ENCODE assay signal across 1 cellular context in the genomic region with DNA sequence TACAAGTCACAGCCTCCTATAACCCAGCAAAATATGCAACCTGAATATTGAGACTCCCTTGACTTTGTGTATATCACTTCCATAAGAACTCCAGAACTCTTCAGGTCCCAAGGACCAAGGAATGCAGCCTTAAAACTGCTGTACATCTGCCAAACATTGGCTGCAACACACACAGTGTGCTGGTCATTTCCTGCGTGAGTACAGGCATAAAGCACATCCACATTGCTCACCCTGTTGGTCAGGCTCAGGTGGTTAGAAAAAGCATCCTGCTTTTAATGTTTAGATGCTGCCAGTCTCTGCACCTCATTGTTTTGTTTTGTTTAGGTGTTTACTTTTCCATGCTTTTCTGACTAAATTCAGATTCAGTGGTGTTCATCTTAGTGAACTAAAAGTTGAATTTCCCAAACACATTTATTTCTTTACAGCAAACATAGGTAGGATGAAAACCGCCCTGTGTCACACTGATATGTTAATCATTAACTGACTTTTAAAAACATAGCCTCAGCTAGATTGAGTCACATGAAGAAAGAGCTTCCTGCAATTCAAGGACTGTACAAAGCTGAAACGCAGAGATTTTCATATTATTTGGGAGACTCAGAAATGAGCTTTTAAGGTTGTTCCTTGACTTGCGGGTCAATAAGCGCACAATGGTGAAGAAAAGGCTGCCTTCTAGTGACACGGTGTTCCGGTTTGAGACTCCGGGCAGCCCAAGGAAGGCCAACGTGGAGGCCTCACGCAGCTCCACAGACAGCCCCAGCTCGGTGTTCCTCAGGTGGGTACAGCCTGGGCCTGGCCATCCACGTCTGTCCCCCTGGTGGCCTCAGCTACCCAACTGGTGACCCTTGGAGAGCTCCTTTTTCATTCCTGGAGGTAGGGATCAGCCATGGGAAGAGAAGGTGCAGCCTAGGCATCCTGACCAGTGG.
TF ChIP-seq lines count a peak whose summit lies in the region.

No MANE protein-coding gene starts in this region.

TF ChIP-seq in HepG2, 621 proteins besides CTCF, POLR2A, EP300 and RAD21 (continued from another document and continues in another):
- TF ChIP-seq ZNF577 (CRISPR knock-in tag; IDR thresholded peaks at IDR 0.05; ENCODE audit: borderline replicate concordance, low read depth) (0 out of 2 replicates have a peak, but pooled peaks have one; percentile 64), MED8 (CRISPR knock-in tag; IDR thresholded peaks at IDR 0.05; ENCODE audit: insufficient replicate concordance) (no peak), KLF11 (CRISPR knock-in tag; IDR thresholded peaks at IDR 0.05) (no peak), FIP1L1 (IDR thresholded peaks at IDR 0.05; ENCODE audit: borderline replicate concordance, insufficient read depth, low read depth, low read length) (no peak), ONECUT2 (CRISPR knock-in tag; IDR thresholded peaks at IDR 0.05) (no peak), SIX1 (CRISPR knock-in tag; IDR thresholded peaks at IDR 0.05; ENCODE audit: borderline replicate concordance) (peak; percentile 44; the same call in 1 of the 2 replicates), DMAP1 (CRISPR knock-in tag; IDR thresholded peaks at IDR 0.05) (peak; percentile 56; the same call in 1 of the 2 replicates), ISX (CRISPR knock-in tag; conservative IDR thresholded peaks at IDR 0.05) (no peak), CAMTA2 (CRISPR knock-in tag; IDR thresholded peaks at IDR 0.05; ENCODE audit: borderline replicate concordance) (no peak), ZFP36L1 (CRISPR knock-in tag; IDR thresholded peaks at IDR 0.05) (0 out of 2 replicates have a peak, but pooled peaks have one; percentile 42), PHF5A (CRISPR knock-in tag; IDR thresholded peaks at IDR 0.05; ENCODE audit: low read depth, unreplicated experiment) (no peak), ZNF674 (CRISPR knock-in tag; IDR thresholded peaks at IDR 0.05; ENCODE audit: low read depth) (no peak), ESRRA (CRISPR knock-in tag; IDR thresholded peaks at IDR 0.05; ENCODE audit: low read depth) (0 out of 2 replicates have a peak, but pooled peaks have one; percentile 29), RFXAP (CRISPR knock-in tag; IDR thresholded peaks at IDR 0.05; ENCODE audit: borderline replicate concordance) (no peak), MTF2 (CRISPR knock-in tag; IDR thresholded peaks at IDR 0.05; ENCODE audit: borderline replicate concordance) (no peak), ZNF331 (CRISPR knock-in tag; IDR thresholded peaks at IDR 0.05) (peak; percentile 58; the same call in 1 of the 2 replicates), HNRNPLL (IDR thresholded peaks at IDR 0.05; ENCODE audit: low read depth, low read length, poor library complexity, severe bottlenecking) (no peak), EHMT2 (IDR thresholded peaks at IDR 0.05; ENCODE audit: borderline replicate concordance, low read depth, low read length) (no peak), ZNF274 (CRISPR knock-in tag; IDR thresholded peaks at IDR 0.05) (0 out of 2 replicates have a peak, but pooled peaks have one; percentile 31), ZNF772 (CRISPR knock-in tag; IDR thresholded peaks at IDR 0.05) (0 out of 2 replicates have a peak, but pooled peaks have one; percentile 26), TCF7L2 (IDR thresholded peaks at IDR 0.05; ENCODE audit: low read depth, low read length) (no peak), KMT2B (CRISPR knock-in tag; IDR thresholded peaks at IDR 0.05) (peak; percentile 33; the same call in 1 of the 2 replicates)
- TF ChIP-seq, protein P1, sequence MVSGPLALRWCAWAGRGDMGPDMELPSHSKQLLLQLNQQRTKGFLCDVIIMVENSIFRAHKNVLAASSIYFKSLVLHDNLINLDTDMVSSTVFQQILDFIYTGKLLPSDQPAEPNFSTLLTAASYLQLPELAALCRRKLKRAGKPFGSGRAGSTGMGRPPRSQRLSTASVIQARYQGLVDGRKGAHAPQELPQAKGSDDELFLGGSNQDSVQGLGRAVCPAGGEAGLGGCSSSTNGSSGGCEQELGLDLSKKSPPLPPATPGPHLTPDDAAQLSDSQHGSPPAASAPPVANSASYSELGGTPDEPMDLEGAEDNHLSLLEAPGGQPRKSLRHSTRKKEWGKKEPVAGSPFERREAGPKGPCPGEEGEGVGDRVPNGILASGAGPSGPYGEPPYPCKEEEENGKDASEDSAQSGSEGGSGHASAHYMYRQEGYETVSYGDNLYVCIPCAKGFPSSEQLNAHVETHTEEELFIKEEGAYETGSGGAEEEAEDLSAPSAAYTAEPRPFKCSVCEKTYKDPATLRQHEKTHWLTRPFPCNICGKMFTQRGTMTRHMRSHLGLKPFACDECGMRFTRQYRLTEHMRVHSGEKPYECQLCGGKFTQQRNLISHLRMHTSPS (CRISPR knock-in tag; IDR thresholded peaks at IDR 0.05; ENCODE audit: low read depth), result no peak
- TF ChIP-seq, protein P2, sequence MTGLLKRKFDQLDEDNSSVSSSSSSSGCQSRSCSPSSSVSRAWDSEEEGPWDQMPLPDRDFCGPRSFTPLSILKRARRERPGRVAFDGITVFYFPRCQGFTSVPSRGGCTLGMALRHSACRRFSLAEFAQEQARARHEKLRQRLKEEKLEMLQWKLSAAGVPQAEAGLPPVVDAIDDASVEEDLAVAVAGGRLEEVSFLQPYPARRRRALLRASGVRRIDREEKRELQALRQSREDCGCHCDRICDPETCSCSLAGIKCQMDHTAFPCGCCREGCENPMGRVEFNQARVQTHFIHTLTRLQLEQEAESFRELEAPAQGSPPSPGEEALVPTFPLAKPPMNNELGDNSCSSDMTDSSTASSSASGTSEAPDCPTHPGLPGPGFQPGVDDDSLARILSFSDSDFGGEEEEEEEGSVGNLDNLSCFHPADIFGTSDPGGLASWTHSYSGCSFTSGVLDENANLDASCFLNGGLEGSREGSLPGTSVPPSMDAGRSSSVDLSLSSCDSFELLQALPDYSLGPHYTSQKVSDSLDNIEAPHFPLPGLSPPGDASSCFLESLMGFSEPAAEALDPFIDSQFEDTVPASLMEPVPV (CRISPR knock-in tag; IDR thresholded peaks at IDR 0.05), result peak; percentile 64; the same call in 1 of the 2 replicates
- TF ChIP-seq, protein P3, sequence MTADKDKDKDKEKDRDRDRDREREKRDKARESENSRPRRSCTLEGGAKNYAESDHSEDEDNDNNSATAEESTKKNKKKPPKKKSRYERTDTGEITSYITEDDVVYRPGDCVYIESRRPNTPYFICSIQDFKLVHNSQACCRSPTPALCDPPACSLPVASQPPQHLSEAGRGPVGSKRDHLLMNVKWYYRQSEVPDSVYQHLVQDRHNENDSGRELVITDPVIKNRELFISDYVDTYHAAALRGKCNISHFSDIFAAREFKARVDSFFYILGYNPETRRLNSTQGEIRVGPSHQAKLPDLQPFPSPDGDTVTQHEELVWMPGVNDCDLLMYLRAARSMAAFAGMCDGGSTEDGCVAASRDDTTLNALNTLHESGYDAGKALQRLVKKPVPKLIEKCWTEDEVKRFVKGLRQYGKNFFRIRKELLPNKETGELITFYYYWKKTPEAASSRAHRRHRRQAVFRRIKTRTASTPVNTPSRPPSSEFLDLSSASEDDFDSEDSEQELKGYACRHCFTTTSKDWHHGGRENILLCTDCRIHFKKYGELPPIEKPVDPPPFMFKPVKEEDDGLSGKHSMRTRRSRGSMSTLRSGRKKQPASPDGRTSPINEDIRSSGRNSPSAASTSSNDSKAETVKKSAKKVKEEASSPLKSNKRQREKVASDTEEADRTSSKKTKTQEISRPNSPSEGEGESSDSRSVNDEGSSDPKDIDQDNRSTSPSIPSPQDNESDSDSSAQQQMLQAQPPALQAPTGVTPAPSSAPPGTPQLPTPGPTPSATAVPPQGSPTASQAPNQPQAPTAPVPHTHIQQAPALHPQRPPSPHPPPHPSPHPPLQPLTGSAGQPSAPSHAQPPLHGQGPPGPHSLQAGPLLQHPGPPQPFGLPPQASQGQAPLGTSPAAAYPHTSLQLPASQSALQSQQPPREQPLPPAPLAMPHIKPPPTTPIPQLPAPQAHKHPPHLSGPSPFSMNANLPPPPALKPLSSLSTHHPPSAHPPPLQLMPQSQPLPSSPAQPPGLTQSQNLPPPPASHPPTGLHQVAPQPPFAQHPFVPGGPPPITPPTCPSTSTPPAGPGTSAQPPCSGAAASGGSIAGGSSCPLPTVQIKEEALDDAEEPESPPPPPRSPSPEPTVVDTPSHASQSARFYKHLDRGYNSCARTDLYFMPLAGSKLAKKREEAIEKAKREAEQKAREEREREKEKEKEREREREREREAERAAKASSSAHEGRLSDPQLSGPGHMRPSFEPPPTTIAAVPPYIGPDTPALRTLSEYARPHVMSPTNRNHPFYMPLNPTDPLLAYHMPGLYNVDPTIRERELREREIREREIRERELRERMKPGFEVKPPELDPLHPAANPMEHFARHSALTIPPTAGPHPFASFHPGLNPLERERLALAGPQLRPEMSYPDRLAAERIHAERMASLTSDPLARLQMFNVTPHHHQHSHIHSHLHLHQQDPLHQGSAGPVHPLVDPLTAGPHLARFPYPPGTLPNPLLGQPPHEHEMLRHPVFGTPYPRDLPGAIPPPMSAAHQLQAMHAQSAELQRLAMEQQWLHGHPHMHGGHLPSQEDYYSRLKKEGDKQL (CRISPR knock-in tag; IDR thresholded peaks at IDR 0.05; ENCODE audit: low read depth), result 0 out of 2 replicates have a peak, but pooled peaks have one; percentile 1
- TF ChIP-seq, protein P4, sequence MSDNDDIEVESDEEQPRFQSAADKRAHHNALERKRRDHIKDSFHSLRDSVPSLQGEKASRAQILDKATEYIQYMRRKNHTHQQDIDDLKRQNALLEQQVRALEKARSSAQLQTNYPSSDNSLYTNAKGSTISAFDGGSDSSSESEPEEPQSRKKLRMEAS (IDR thresholded peaks at IDR 0.05), result peak; percentile 51; the same call in 1 of the 2 replicates
- TF ChIP-seq, protein P5, sequence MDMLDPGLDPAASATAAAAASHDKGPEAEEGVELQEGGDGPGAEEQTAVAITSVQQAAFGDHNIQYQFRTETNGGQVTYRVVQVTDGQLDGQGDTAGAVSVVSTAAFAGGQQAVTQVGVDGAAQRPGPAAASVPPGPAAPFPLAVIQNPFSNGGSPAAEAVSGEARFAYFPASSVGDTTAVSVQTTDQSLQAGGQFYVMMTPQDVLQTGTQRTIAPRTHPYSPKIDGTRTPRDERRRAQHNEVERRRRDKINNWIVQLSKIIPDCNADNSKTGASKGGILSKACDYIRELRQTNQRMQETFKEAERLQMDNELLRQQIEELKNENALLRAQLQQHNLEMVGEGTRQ (IDR thresholded peaks at IDR 0.05; ENCODE audit: low read depth, low read length), result no peak
- TF ChIP-seq, protein P5 (CRISPR knock-in tag; IDR thresholded peaks at IDR 0.05; ENCODE audit: borderline replicate concordance), result no peak; the same call in 1 of the 2 replicates
- TF ChIP-seq, protein P6, sequence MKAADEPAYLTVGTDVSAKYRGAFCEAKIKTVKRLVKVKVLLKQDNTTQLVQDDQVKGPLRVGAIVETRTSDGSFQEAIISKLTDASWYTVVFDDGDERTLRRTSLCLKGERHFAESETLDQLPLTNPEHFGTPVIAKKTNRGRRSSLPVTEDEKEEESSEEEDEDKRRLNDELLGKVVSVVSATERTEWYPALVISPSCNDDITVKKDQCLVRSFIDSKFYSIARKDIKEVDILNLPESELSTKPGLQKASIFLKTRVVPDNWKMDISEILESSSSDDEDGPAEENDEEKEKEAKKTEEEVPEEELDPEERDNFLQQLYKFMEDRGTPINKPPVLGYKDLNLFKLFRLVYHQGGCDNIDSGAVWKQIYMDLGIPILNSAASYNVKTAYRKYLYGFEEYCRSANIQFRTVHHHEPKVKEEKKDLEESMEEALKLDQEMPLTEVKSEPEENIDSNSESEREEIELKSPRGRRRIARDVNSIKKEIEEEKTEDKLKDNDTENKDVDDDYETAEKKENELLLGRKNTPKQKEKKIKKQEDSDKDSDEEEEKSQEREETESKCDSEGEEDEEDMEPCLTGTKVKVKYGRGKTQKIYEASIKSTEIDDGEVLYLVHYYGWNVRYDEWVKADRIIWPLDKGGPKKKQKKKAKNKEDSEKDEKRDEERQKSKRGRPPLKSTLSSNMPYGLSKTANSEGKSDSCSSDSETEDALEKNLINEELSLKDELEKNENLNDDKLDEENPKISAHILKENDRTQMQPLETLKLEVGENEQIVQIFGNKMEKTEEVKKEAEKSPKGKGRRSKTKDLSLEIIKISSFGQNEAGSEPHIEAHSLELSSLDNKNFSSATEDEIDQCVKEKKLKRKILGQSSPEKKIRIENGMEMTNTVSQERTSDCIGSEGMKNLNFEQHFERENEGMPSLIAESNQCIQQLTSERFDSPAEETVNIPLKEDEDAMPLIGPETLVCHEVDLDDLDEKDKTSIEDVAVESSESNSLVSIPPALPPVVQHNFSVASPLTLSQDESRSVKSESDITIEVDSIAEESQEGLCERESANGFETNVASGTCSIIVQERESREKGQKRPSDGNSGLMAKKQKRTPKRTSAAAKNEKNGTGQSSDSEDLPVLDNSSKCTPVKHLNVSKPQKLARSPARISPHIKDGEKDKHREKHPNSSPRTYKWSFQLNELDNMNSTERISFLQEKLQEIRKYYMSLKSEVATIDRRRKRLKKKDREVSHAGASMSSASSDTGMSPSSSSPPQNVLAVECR (CRISPR knock-in tag; IDR thresholded peaks at IDR 0.05; ENCODE audit: borderline replicate concordance), result peak; percentile 66; the same call in 1 of the 2 replicates
- TF ChIP-seq, protein P7, sequence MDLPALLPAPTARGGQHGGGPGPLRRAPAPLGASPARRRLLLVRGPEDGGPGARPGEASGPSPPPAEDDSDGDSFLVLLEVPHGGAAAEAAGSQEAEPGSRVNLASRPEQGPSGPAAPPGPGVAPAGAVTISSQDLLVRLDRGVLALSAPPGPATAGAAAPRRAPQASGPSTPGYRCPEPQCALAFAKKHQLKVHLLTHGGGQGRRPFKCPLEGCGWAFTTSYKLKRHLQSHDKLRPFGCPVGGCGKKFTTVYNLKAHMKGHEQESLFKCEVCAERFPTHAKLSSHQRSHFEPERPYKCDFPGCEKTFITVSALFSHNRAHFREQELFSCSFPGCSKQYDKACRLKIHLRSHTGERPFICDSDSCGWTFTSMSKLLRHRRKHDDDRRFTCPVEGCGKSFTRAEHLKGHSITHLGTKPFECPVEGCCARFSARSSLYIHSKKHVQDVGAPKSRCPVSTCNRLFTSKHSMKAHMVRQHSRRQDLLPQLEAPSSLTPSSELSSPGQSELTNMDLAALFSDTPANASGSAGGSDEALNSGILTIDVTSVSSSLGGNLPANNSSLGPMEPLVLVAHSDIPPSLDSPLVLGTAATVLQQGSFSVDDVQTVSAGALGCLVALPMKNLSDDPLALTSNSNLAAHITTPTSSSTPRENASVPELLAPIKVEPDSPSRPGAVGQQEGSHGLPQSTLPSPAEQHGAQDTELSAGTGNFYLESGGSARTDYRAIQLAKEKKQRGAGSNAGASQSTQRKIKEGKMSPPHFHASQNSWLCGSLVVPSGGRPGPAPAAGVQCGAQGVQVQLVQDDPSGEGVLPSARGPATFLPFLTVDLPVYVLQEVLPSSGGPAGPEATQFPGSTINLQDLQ (CRISPR knock-in tag; IDR thresholded peaks at IDR 0.05), result no peak
- TF ChIP-seq, protein P8, sequence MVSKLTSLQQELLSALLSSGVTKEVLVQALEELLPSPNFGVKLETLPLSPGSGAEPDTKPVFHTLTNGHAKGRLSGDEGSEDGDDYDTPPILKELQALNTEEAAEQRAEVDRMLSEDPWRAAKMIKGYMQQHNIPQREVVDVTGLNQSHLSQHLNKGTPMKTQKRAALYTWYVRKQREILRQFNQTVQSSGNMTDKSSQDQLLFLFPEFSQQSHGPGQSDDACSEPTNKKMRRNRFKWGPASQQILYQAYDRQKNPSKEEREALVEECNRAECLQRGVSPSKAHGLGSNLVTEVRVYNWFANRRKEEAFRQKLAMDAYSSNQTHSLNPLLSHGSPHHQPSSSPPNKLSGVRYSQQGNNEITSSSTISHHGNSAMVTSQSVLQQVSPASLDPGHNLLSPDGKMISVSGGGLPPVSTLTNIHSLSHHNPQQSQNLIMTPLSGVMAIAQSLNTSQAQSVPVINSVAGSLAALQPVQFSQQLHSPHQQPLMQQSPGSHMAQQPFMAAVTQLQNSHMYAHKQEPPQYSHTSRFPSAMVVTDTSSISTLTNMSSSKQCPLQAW (CRISPR knock-in tag; IDR thresholded peaks at IDR 0.05), result peak; percentile 76
